ENCODE assay signal across 17 cellular contexts in the genomic region with DNA sequence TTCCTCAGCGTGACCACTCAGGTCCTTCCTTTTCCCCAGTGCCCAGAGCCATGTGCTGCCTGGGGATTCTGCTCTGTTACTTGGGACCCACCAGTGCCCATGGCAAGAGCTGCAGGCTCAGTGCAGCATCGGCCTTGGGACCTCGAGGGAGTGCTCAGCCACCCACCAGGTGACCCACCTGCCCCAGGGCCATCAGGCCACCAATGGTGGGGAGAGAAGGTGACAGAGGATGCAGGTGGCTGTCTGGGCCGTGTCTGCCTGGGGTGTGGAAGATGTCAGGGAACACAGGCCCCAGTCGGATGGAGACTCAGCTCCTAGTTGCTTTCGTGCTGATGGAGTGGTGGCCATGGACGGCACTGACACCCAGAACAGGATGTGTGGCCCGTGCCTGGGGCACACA.
"Had no signal": no experiment of that assay in that cellular context is flagged by ENCODE, and none has a peak within 500 bp of the region (broad histone marks: within the 10 kb centered on the region; RNA-seq: fewer than 3 reads in every experiment).

No MANE protein-coding gene starts in this region.

- H3K27ac Mint-ChIP-seq: activated CD4-positive, alpha-beta T cell treated with anti-CD3 and anti-CD28 coated beads, Interleukin-2, amount 10 ng/mL, durations not matched to agents 24 days and 14 days; activated naive CD8-positive, alpha-beta T cell had no signal

- H3K4me3 ChIP-seq: dorsolateral prefrontal cortex, left lung, mucosa of descending colon, pancreas, spleen, thyroid gland had no signal

- H3K9me3 Mint-ChIP-seq: activated CD4-positive, alpha-beta T cell treated with anti-CD3 and anti-CD28 coated beads, Interleukin-2, amount 10 ng/mL, durations not matched to agents 24 days and 14 days; naive B cell had no signal

- H3K36me3 ChIP-seq: left lung, pancreas, spleen, thyroid gland had no signal

- DNase-seq: activated CD4-positive, alpha-beta T cell treated with anti-CD3 and anti-CD28 coated beads, Interleukin-2, amount 10 ng/mL, durations not matched to agents 24 days and 14 days; activated CD4-positive, CD25-positive, alpha-beta regulatory T cell; activated gamma-delta T cell; activated T-cell treated with anti-CD3 and anti-CD28 coated beads, Interleukin-2, amount 50 U/mL, for 48 hours; foreskin keratinocyte; left lung; mucosa of descending colon; naive B cell; spleen; stimulated activated naive CD4-positive, alpha-beta T cell treated with Interleukin-2 at 50 U/mL for 16 hours; T-helper 1 cell; T-helper 9 cell; thyroid gland had no signal

- H3K4me3 Mint-ChIP-seq: activated CD4-positive, alpha-beta T cell treated with anti-CD3 and anti-CD28 coated beads, Interleukin-2, amount 10 ng/mL, durations not matched to agents 24 days and 14 days; activated naive CD8-positive, alpha-beta T cell; naive B cell had no signal

- H3K27me3 Mint-ChIP-seq: activated CD4-positive, alpha-beta T cell treated with anti-CD3 and anti-CD28 coated beads, Interleukin-2, amount 10 ng/mL, durations not matched to agents 24 days and 14 days had no signal

- H3K27ac ChIP-seq: epithelial cell of prostate, foreskin keratinocyte, left lung, pancreas, spleen, thyroid gland had no signal

- H3K27me3 ChIP-seq: dorsolateral prefrontal cortex, foreskin keratinocyte, pancreas, thyroid gland had no signal

- H3K9me3 ChIP-seq: left lung, mucosa of descending colon, pancreas, spleen, thyroid gland had no signal

- ATAC-seq: foreskin keratinocyte, left lung, mucosa of descending colon, pancreas had no signal

- H3K36me3 Mint-ChIP-seq: activated naive CD8-positive, alpha-beta T cell; naive B cell had no signal
